Comparison of ENCODE assay signal across 17 cellular contexts in genomic region chr9:35237303-35237702, GRCh38.
DNase-seq lines count a peak whose midpoint lies in the region; ATAC-seq and TF ChIP-seq lines count a peak whose summit lies in the region.
"Had no signal": no experiment of that assay in that cellular context is flagged by ENCODE, and none has a peak within 500 bp of the region (broad histone marks: within the 10 kb centered on the region; RNA-seq: fewer than 3 reads in every experiment).

No MANE protein-coding gene starts in this region.

- H3K79me2 ChIP-seq in smooth muscle cell (ENCODE audit: low read depth): no peaks in the 10 kb centered on the region

- no peak overlapping the region for H3K4me3 ChIP-seq in HUES64 (ENCODE audit: low read length)
- peak overlapping the region; percentile 13 for H3K4me3 ChIP-seq in smooth muscle cell
- no peak overlapping the region for H3K4me3 ChIP-seq in HAP-1
- H3K4me3 ChIP-seq: BLaER1 treated with 17β-estradiol and CSF1 and Interleukin-3, amounts not matched to agents 10 nM and 100 nM; thyroid gland had no signal

- in situ Hi-C loops in HAP-1 (cut with MboI; ENCODE audit: low sequenced_read_pairs): no loop called here

- no peaks in the 10 kb centered on the region for H4K20me1 ChIP-seq in smooth muscle cell (ENCODE audit: low read depth)
- H4K20me1 ChIP-seq: BLaER1 treated with 17β-estradiol and CSF1 and Interleukin-3, amounts not matched to agents 10 nM and 100 nM had no signal

- intact Hi-C loops in Right ventricle myocardium superior (cut with DNase I): no loop called here

- no peaks in the 10 kb centered on the region for H3F3A ChIP-seq in smooth muscle cell (ENCODE audit: low read depth)

- H3K9ac ChIP-seq in HUES64 (ENCODE audit: low read depth, low read length) (no peak overlapping the region), smooth muscle cell (ENCODE audit: low read depth) (no peak overlapping the region)
- H3K9ac ChIP-seq: BLaER1 treated with 17β-estradiol and CSF1 and Interleukin-3, amounts not matched to agents 10 nM and 100 nM had no signal

- TF ChIP-seq CTCF in smooth muscle cell (IDR thresholded peaks at IDR 0.05; ENCODE audit: borderline replicate concordance, insufficient read depth, poor library complexity, severe bottlenecking): no peak

- H2AFZ ChIP-seq in smooth muscle cell (ENCODE audit: low read depth): no peak overlapping the region

- H3K9me3 ChIP-seq in HUES64 (ENCODE audit: insufficient read depth, low read depth, low read length) (peaks cover 16% of the 10 kb centered on the region), smooth muscle cell (replicated peaks; ENCODE audit: low read depth) (no peaks in the 10 kb centered on the region), HAP-1 (no peaks in the 10 kb centered on the region)
- H3K9me3 ChIP-seq: thyroid gland had no signal

- DNase-seq in NCI-H345 treated with DMSO at 0.1 percent for 48 hours (lab: John Stamatoyannopoulos, UW; ENCODE audit: unreplicated experiment): peak; percentile 17
- DNase-seq in kidney tubule cell (ENCODE audit: low spot score): peak; percentile 13
- no peak for DNase-seq in smooth muscle cell (lab: John Stamatoyannopoulos, UW; ENCODE audit: unreplicated experiment)
- no peak for DNase-seq in HAP-1 (ENCODE audit: low spot score in 2 of 2)
- DNase-seq in Right ventricle myocardium superior: no peak
- DNase-seq in dedifferentiated amniotic fluid mesenchymal stem cell (ENCODE audit: extremely low spot score): no peak
- DNase-seq: activated CD8-positive, alpha-beta T cell treated with anti-CD3 and anti-CD28 coated beads for 36 hours; activated naive CD8-positive, alpha-beta T cell treated with anti-CD3 and anti-CD28 coated beads, Interleukin-2, amount 10 ng/mL, durations not matched to agents 7 days and 5 days; activated T-cell treated with anti-CD3 and anti-CD28 coated beads, Interleukin-2, amount 50 U/mL, for 72 hours; glutamatergic neuron; KBM-7; NCI-H1048; NCI-H526; nucleus accumbens; thyroid gland had no signal

- 78% methylated on average over 1 of the region's 1 CpG for WGBS in HUES64
- WGBS in smooth muscle cell (ENCODE audit: low lambda C conversion rate): 84% methylated on average over 1 of the region's 1 CpG

- H3K27ac ChIP-seq in HUES64 (ENCODE audit: low read depth, low read length) (peak overlapping the region; percentile 5; the same call in 1 of the 2 replicates), smooth muscle cell (ENCODE audit: low read depth) (no peak overlapping the region)
- H3K27ac ChIP-seq: BLaER1 treated with 17β-estradiol and CSF1 and Interleukin-3, amounts not matched to agents 10 nM and 100 nM; thyroid gland had no signal

- H3K27me3 ChIP-seq in HUES64 (ENCODE audit: insufficient read depth, low read length): no peaks in the 10 kb centered on the region
- H3K27me3 ChIP-seq in smooth muscle cell (ENCODE audit: low read depth): no peaks in the 10 kb centered on the region
- no peaks in the 10 kb centered on the region for H3K27me3 ChIP-seq in HAP-1 (ENCODE audit: low read depth)
- H3K27me3 ChIP-seq: BLaER1 treated with 17β-estradiol and CSF1 and Interleukin-3, amounts not matched to agents 10 nM and 100 nM; thyroid gland had no signal

- H3K4me1 ChIP-seq in HUES64 (ENCODE audit: insufficient read depth, low read length) (no peaks in the 10 kb centered on the region), smooth muscle cell (ENCODE audit: low read depth) (no peaks in the 10 kb centered on the region), HAP-1 (no peaks in the 10 kb centered on the region)

- no peak overlapping the region for H3K4me2 ChIP-seq in smooth muscle cell
- H3K4me2 ChIP-seq: BLaER1 treated with 17β-estradiol and CSF1 and Interleukin-3, amounts not matched to agents 10 nM and 100 nM had no signal

- ATAC-seq in Right ventricle myocardium superior (ENCODE audit: poor library complexity): no peak
- ATAC-seq: activated CD8-positive, alpha-beta T cell treated with anti-CD3 and anti-CD28 coated beads for 36 hours; activated T-cell treated with anti-CD3 and anti-CD28 coated beads, Interleukin-2, amount 50 U/mL, for 72 hours had no signal

- H3K36me3 ChIP-seq in HUES64 (ENCODE audit: insufficient read depth, low read length) (peaks cover 18% of the 10 kb centered on the region), smooth muscle cell (ENCODE audit: low read depth) (no peaks in the 10 kb centered on the region), HAP-1 (replicated peaks) (no peaks in the 10 kb centered on the region)
- H3K36me3 ChIP-seq: thyroid gland had no signal

Comparison
In these comparisons a context has a peak if more than half of its experiments do, and no peak if none do; other contexts are left out.
1. DNase-seq: peak in NCI-H345 treated with DMSO at 0.1 percent for 48 hours (single experiment) and kidney tubule cell (single experiment); none in smooth muscle cell (single experiment), HAP-1 (0 of 2), Right ventricle myocardium superior (single experiment) and dedifferentiated amniotic fluid mesenchymal stem cell (single experiment).